1 cellular context compared by ENCODE assay signal in the genomic region with DNA sequence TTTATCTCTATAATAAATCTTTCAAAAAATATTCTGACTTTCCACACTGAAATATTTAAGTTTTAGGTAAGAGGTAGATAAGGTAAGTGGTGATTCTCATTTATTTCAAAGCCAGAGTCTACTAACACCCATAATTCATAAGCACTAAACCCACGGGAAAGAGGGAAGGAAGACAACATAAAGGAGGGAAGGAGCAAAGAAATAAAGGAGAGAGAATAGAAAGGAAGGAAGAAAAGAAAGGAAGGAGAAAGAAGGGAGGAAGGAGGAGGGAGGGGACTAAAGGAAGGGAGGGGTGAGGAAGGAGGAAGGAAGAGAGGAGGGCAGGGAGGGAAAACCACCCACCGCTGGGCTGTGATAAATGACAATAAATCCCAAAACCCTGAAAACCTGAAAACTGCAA.
TF ChIP-seq lines count a peak whose summit lies in the region.

No MANE protein-coding gene starts in this region.

TF ChIP-seq in K562, 482 proteins besides CTCF, POLR2A, EP300 and RAD21:
- TF ChIP-seq EGR1 (conservative IDR thresholded peaks at IDR 0.05), result no peak
- TF ChIP-seq EHMT2 (IDR thresholded peaks at IDR 0.05), result 0 out of 2 replicates have a peak, but pooled peaks have one; percentile 52
- TF ChIP-seq ELF4 (CRISPR knock-in tag; IDR thresholded peaks at IDR 0.05), result peak; percentile 33; the same call in 1 of the 2 replicates
- no peak for TF ChIP-seq XRCC3 (IDR thresholded peaks at IDR 0.05)
- TF ChIP-seq NFIC (IDR thresholded peaks at IDR 0.05), result 0 out of 2 replicates have a peak, but pooled peaks have one; percentile 9
- peak; percentile 15; the same call in 1 of the 2 replicates for TF ChIP-seq NCOR1 (IDR thresholded peaks at IDR 0.05)
- TF ChIP-seq, protein P1, sequence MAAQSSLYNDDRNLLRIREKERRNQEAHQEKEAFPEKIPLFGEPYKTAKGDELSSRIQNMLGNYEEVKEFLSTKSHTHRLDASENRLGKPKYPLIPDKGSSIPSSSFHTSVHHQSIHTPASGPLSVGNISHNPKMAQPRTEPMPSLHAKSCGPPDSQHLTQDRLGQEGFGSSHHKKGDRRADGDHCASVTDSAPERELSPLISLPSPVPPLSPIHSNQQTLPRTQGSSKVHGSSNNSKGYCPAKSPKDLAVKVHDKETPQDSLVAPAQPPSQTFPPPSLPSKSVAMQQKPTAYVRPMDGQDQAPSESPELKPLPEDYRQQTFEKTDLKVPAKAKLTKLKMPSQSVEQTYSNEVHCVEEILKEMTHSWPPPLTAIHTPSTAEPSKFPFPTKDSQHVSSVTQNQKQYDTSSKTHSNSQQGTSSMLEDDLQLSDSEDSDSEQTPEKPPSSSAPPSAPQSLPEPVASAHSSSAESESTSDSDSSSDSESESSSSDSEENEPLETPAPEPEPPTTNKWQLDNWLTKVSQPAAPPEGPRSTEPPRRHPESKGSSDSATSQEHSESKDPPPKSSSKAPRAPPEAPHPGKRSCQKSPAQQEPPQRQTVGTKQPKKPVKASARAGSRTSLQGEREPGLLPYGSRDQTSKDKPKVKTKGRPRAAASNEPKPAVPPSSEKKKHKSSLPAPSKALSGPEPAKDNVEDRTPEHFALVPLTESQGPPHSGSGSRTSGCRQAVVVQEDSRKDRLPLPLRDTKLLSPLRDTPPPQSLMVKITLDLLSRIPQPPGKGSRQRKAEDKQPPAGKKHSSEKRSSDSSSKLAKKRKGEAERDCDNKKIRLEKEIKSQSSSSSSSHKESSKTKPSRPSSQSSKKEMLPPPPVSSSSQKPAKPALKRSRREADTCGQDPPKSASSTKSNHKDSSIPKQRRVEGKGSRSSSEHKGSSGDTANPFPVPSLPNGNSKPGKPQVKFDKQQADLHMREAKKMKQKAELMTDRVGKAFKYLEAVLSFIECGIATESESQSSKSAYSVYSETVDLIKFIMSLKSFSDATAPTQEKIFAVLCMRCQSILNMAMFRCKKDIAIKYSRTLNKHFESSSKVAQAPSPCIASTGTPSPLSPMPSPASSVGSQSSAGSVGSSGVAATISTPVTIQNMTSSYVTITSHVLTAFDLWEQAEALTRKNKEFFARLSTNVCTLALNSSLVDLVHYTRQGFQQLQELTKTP (IDR thresholded peaks at IDR 0.05; ENCODE audit: low read depth in 1 of 2, partially characterized antibody in 2 of 2), result peak in 1 of 2 experiments; percentile 28
- TF ChIP-seq, protein P2, sequence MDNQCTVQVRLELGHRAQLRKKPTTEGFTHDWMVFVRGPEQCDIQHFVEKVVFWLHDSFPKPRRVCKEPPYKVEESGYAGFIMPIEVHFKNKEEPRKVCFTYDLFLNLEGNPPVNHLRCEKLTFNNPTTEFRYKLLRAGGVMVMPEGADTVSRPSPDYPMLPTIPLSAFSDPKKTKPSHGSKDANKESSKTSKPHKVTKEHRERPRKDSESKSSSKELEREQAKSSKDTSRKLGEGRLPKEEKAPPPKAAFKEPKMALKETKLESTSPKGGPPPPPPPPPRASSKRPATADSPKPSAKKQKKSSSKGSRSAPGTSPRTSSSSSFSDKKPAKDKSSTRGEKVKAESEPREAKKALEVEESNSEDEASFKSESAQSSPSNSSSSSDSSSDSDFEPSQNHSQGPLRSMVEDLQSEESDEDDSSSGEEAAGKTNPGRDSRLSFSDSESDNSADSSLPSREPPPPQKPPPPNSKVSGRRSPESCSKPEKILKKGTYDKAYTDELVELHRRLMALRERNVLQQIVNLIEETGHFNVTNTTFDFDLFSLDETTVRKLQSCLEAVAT (IDR thresholded peaks at IDR 0.05), result peak in 1 of 2 experiments; percentile 87; a peak in 2 of 4 replicates
- peak; percentile 55; the same call in 1 of the 2 replicates for TF ChIP-seq SMARCA4 (IDR thresholded peaks at IDR 0.05)
- TF ChIP-seq PCBP2 (IDR thresholded peaks at IDR 0.05; ENCODE audit: low read depth, low read length, poor library complexity, severe bottlenecking), result peak; percentile 73
- 0 out of 4 replicates have a peak, but pooled peaks of 1 of the 2 experiments have one; percentile 49 for TF ChIP-seq ETV6 (IDR thresholded peaks at IDR 0.05; ENCODE audit: borderline replicate concordance in 1 of 2, low read depth in 2 of 2, low read length in 1 of 2)
- no peak for TF ChIP-seq ETV6 (CRISPR knock-in tag; IDR thresholded peaks at IDR 0.05; ENCODE audit: borderline replicate concordance)
- TF ChIP-seq, protein P3, sequence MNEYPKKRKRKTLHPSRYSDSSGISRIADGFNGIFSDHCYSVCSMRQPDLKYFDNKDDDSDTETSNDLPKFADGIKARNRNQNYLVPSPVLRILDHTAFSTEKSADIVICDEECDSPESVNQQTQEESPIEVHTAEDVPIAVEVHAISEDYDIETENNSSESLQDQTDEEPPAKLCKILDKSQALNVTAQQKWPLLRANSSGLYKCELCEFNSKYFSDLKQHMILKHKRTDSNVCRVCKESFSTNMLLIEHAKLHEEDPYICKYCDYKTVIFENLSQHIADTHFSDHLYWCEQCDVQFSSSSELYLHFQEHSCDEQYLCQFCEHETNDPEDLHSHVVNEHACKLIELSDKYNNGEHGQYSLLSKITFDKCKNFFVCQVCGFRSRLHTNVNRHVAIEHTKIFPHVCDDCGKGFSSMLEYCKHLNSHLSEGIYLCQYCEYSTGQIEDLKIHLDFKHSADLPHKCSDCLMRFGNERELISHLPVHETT (CRISPR knock-in tag; conservative IDR thresholded peaks at IDR 0.05 in 1 of 2, IDR thresholded peaks at IDR 0.05 in 1 of 2), result no peak
- TF ChIP-seq, protein P4, sequence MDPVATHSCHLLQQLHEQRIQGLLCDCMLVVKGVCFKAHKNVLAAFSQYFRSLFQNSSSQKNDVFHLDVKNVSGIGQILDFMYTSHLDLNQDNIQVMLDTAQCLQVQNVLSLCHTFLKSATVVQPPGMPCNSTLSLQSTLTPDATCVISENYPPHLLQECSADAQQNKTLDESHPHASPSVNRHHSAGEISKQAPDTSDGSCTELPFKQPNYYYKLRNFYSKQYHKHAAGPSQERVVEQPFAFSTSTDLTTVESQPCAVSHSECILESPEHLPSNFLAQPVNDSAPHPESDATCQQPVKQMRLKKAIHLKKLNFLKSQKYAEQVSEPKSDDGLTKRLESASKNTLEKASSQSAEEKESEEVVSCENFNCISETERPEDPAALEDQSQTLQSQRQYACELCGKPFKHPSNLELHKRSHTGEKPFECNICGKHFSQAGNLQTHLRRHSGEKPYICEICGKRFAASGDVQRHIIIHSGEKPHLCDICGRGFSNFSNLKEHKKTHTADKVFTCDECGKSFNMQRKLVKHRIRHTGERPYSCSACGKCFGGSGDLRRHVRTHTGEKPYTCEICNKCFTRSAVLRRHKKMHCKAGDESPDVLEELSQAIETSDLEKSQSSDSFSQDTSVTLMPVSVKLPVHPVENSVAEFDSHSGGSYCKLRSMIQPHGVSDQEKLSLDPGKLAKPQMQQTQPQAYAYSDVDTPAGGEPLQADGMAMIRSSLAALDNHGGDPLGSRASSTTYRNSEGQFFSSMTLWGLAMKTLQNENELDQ (CRISPR knock-in tag; IDR thresholded peaks at IDR 0.05; ENCODE audit: borderline replicate concordance), result no peak
- TF ChIP-seq LEF1 (IDR thresholded peaks at IDR 0.05), result no peak
- no peak for TF ChIP-seq MBD2 (IDR thresholded peaks at IDR 0.05; ENCODE audit: borderline replicate concordance, low read depth)
- peak; percentile 79; the same call in 1 of the 2 replicates for TF ChIP-seq HLTF (IDR thresholded peaks at IDR 0.05)
- TF ChIP-seq DDX20 (tag; IDR thresholded peaks at IDR 0.05; ENCODE audit: low read depth), result 0 out of 2 replicates have a peak, but pooled peaks have one; percentile 2
- no peak for TF ChIP-seq NFIX (CRISPR knock-in tag; IDR thresholded peaks at IDR 0.05; ENCODE audit: low read depth)
- no peak for TF ChIP-seq ZNF232 (CRISPR knock-in tag; IDR thresholded peaks at IDR 0.05)
- peak; percentile 49; the same call in 1 of the 2 replicates for TF ChIP-seq DPF2 (IDR thresholded peaks at IDR 0.05)
- TF ChIP-seq, protein P5, sequence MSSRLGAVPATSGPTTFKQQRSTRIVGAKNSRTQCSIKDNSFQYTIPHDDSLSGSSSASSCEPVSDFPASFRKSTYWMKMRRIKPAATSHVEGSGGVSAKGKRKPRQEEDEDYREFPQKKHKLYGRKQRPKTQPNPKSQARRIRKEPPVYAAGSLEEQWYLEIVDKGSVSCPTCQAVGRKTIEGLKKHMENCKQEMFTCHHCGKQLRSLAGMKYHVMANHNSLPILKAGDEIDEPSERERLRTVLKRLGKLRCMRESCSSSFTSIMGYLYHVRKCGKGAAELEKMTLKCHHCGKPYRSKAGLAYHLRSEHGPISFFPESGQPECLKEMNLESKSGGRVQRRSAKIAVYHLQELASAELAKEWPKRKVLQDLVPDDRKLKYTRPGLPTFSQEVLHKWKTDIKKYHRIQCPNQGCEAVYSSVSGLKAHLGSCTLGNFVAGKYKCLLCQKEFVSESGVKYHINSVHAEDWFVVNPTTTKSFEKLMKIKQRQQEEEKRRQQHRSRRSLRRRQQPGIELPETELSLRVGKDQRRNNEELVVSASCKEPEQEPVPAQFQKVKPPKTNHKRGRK (tag; IDR thresholded peaks at IDR 0.05), result peak; percentile 83
- TF ChIP-seq, protein P6, sequence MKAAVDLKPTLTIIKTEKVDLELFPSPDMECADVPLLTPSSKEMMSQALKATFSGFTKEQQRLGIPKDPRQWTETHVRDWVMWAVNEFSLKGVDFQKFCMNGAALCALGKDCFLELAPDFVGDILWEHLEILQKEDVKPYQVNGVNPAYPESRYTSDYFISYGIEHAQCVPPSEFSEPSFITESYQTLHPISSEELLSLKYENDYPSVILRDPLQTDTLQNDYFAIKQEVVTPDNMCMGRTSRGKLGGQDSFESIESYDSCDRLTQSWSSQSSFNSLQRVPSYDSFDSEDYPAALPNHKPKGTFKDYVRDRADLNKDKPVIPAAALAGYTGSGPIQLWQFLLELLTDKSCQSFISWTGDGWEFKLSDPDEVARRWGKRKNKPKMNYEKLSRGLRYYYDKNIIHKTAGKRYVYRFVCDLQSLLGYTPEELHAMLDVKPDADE (conservative IDR thresholded peaks at IDR 0.05; ENCODE audit: control insufficient read depth, low read depth, low read length), result no peak
- TF ChIP-seq, protein P7, sequence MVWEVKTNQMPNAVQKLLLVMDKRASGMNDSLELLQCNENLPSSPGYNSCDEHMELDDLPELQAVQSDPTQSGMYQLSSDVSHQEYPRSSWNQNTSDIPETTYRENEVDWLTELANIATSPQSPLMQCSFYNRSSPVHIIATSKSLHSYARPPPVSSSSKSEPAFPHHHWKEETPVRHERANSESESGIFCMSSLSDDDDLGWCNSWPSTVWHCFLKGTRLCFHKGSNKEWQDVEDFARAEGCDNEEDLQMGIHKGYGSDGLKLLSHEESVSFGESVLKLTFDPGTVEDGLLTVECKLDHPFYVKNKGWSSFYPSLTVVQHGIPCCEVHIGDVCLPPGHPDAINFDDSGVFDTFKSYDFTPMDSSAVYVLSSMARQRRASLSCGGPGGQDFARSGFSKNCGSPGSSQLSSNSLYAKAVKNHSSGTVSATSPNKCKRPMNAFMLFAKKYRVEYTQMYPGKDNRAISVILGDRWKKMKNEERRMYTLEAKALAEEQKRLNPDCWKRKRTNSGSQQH (CRISPR knock-in tag; IDR thresholded peaks at IDR 0.05), result 0 out of 2 replicates have a peak, but pooled peaks have one; percentile 74
- no peak for TF ChIP-seq ZEB2 (IDR thresholded peaks at IDR 0.05)
- 0 out of 2 replicates have a peak, but pooled peaks have one; percentile 16 for TF ChIP-seq EP400 (IDR thresholded peaks at IDR 0.05)
- no peak for TF ChIP-seq HMG20B (CRISPR knock-in tag; IDR thresholded peaks at IDR 0.05)
- TF ChIP-seq PHF20 (IDR thresholded peaks at IDR 0.05; ENCODE audit: partially characterized antibody), result no peak
- TF ChIP-seq ZFX (CRISPR knock-in tag; IDR thresholded peaks at IDR 0.05), result no peak
- peak; percentile 30; the same call in 1 of the 2 replicates for TF ChIP-seq ARID1B (IDR thresholded peaks at IDR 0.05)
- TF ChIP-seq SREBF2 (CRISPR knock-in tag; IDR thresholded peaks at IDR 0.05), result no peak
- TF ChIP-seq, protein P8, sequence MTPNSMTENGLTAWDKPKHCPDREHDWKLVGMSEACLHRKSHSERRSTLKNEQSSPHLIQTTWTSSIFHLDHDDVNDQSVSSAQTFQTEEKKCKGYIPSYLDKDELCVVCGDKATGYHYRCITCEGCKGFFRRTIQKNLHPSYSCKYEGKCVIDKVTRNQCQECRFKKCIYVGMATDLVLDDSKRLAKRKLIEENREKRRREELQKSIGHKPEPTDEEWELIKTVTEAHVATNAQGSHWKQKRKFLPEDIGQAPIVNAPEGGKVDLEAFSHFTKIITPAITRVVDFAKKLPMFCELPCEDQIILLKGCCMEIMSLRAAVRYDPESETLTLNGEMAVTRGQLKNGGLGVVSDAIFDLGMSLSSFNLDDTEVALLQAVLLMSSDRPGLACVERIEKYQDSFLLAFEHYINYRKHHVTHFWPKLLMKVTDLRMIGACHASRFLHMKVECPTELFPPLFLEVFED (CRISPR knock-in tag; conservative IDR thresholded peaks at IDR 0.05), result 0 out of 2 replicates have a peak, but pooled peaks have one; percentile 15
- no peak for TF ChIP-seq HSF4 (CRISPR knock-in tag; IDR thresholded peaks at IDR 0.05; ENCODE audit: borderline replicate concordance)
- TF ChIP-seq IFI16 (CRISPR knock-in tag; IDR thresholded peaks at IDR 0.05), result no peak
- TF ChIP-seq, protein P9, sequence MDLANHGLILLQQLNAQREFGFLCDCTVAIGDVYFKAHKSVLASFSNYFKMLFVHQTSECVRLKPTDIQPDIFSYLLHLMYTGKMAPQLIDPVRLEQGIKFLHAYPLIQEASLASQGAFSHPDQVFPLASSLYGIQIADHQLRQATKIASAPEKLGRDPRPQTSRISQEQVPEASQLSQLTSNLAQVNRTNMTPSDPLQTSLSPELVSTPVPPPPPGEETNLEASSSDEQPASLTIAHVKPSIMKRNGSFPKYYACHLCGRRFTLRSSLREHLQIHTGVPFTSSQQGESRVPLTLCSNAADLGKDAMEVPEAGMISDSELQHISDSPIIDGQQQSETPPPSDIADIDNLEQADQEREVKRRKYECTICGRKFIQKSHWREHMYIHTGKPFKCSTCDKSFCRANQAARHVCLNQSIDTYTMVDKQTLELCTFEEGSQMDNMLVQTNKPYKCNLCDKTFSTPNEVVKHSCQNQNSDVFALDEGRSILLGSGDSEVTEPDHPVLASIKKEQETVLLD (IDR thresholded peaks at IDR 0.05), result 0 out of 2 replicates have a peak, but pooled peaks have one; percentile 58
- TF ChIP-seq BACH1 (tag; IDR thresholded peaks at IDR 0.05), result no peak
- TF ChIP-seq HDAC1 (IDR thresholded peaks at IDR 0.05), result peak in 1 of 2 experiments; percentile 48; a peak in 1 of 4 replicates
- TF ChIP-seq SNIP1 (IDR thresholded peaks at IDR 0.05; ENCODE audit: low read depth), result no peak
- TF ChIP-seq DACH1 (IDR thresholded peaks at IDR 0.05; ENCODE audit: partially characterized antibody), result no peak
- TF ChIP-seq LARP7 (IDR thresholded peaks at IDR 0.05), result peak; percentile 56; the same call in 1 of the 2 replicates
- no peak for TF ChIP-seq HIVEP1 (CRISPR knock-in tag; IDR thresholded peaks at IDR 0.05)
- 0 out of 2 replicates have a peak, but pooled peaks have one; percentile 41 for TF ChIP-seq MTA1 (IDR thresholded peaks at IDR 0.05; ENCODE audit: borderline replicate concordance)
- no peak for TF ChIP-seq ZNF586 (CRISPR knock-in tag; conservative IDR thresholded peaks at IDR 0.05)
